Comparison of ENCODE assay signal across 22 cellular contexts in the genomic region with DNA sequence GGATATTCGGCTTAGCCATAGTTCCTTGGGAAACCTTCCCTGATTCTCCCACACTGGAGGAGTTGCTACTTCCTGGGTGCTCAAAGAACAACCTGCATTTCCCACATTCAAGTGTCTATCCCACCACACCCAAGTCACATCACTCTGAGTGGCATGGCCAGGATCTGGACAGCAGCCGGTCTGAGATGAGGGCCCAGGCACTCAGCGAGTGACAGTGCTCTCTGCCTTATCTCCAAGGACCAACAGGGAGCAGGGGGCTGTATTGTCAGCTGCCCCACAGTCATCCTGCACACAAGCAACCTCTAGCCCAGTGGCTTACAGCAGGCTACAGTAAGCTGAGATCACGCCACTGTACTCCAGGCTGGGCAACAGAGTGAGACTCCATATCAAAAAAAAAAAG. TPM values are rescaled to one million over a fixed set of nuclear protein-coding genes. Genes with fewer than 3 reads are reported as not detected.
"Had no signal": no experiment of that assay in that cellular context is flagged by ENCODE, and none has a peak within 500 bp of the region (broad histone marks: within the 10 kb centered on the region; RNA-seq: fewer than 3 reads in every experiment).

No MANE protein-coding gene starts in this region.

- H3K4me3 Mint-ChIP-seq: endodermal cell; naive thymus-derived CD8-positive, alpha-beta T cell had no signal

- H3K27ac Mint-ChIP-seq: endodermal cell had no signal

- H3K36me3 Mint-ChIP-seq: naive thymus-derived CD8-positive, alpha-beta T cell had no signal

- H3K9me3 ChIP-seq: mucosa of descending colon, neutrophil, ovary, stomach, thoracic aorta, transverse colon had no signal

- H3K27ac ChIP-seq: coronary artery, neutrophil, ovary, stomach, thoracic aorta, transverse colon had no signal

- H3K36me3 ChIP-seq: neutrophil, ovary, stomach, thoracic aorta, transverse colon had no signal

- H3K9me3 Mint-ChIP-seq: endodermal cell had no signal

- H3K4me1 Mint-ChIP-seq: endodermal cell had no signal

- FAIRE-seq: small intestine had no signal

- ATAC-seq: naive thymus-derived CD8-positive, alpha-beta T cell had no signal

- H3K4me3 ChIP-seq: coronary artery, mucosa of descending colon, ovary, stomach, thoracic aorta, transverse colon had no signal

- DNase-seq: effector CD4-positive, alpha-beta T cell; right cardiac atrium; stimulated activated CD4-positive, alpha-beta T cell treated with anti-CD3 and anti-CD28 coated beads, Interleukin-12 subunit alpha, Interleukin-12 subunit beta, amount 100 ng/mL, for 4 hours; stimulated activated naive CD4-positive, alpha-beta T cell had no signal

- H3K27me3 ChIP-seq: ovary had no signal

- H3K4me1 ChIP-seq: stomach, transverse colon had no signal

RNA-seq across cellular contexts. Expression of a gene that starts 16.1 kb away (rescaled TPM):
- total RNA-seq: dermis microvascular lymphatic vessel endothelial cell; endodermal cell; endothelial cell of umbilical vein; left lobe of liver; lower leg skin; mammary epithelial cell; naive thymus-derived CD8-positive, alpha-beta T cell; ovary; posterior vena cava; thoracic aorta; ureter had no signal
- polyA plus RNA-seq: endothelial cell of umbilical vein; mammary epithelial cell; naive thymus-derived CD8-positive, alpha-beta T cell; neural cell; ovary had no signal

RNA-seq across cellular contexts. Expression of a gene that starts 19.8 kb away (rescaled TPM):
- total RNA-seq: dermis microvascular lymphatic vessel endothelial cell; endodermal cell; endothelial cell of umbilical vein; left lobe of liver; lower leg skin; mammary epithelial cell; naive thymus-derived CD8-positive, alpha-beta T cell; ovary; posterior vena cava; right cardiac atrium; thoracic aorta; ureter had no signal
- polyA plus RNA-seq: endothelial cell of umbilical vein; mammary epithelial cell; naive thymus-derived CD8-positive, alpha-beta T cell; neural cell; ovary; right cardiac atrium; stomach had no signal
